In genomic region chr17:11309850-11310249, GRCh38 we compare ENCODE assay signal across 27 cellular contexts.
"Had no signal": no experiment of that assay in that cellular context is flagged by ENCODE, and none has a peak within 500 bp of the region (broad histone marks: within the 10 kb centered on the region; RNA-seq: fewer than 3 reads in every experiment).

No MANE protein-coding gene starts in this region.

- H3K27ac Mint-ChIP-seq: naive thymus-derived CD4-positive, alpha-beta T cell; natural killer cell; nephron; progenitor cell of endocrine pancreas; stimulated activated memory B cell treated with anti-CD40 and anti-IgM and Interleukin-4, amounts not matched to agents 10 μg/mL and 1 μg/mL and 100 μg/mL, for 72 hours; stimulated activated naive CD8-positive, alpha-beta T cell treated with anti-CD3 and anti-CD28 coated beads, Interleukin-15, amount 100 ng/mL, for 72 hours; type B pancreatic cell had no signal

- H3K4me3 Mint-ChIP-seq: naive thymus-derived CD4-positive, alpha-beta T cell; natural killer cell; nephron; neural crest cell; stimulated activated memory B cell treated with anti-CD40 and anti-IgM and Interleukin-4, amounts not matched to agents 10 μg/mL and 1 μg/mL and 100 μg/mL, for 72 hours; stimulated activated naive CD8-positive, alpha-beta T cell treated with anti-CD3 and anti-CD28 coated beads, Interleukin-15, amount 100 ng/mL, for 72 hours; type B pancreatic cell had no signal

- DNase-seq: naive thymus-derived CD4-positive, alpha-beta T cell; natural killer cell; nucleus accumbens; ovary; posterior cingulate gyrus; psoas muscle; right cardiac atrium; right lobe of liver; small intestine; stimulated activated CD4-positive, alpha-beta T cell treated with anti-CD3 and anti-CD28 coated beads, Interleukin-1b, Interleukin-23, amount 100 ng/mL, for 48 hours; stimulated activated CD4-positive, alpha-beta T cell treated with anti-CD3 and anti-CD28 coated beads, Interleukin-4, amount 100 ng/mL, for 1 hour; stimulated activated CD4-positive, alpha-beta T cell treated with anti-CD3 and anti-CD28 coated beads, Interleukin-4, amount 100 ng/mL, for 4 hours; stimulated activated CD8-positive, alpha-beta memory T cell treated with anti-CD3 and anti-CD28 coated beads, Interleukin-4, amount 100 ng/mL, for 48 hours; stimulated activated naive CD4-positive, alpha-beta T cell; stimulated activated naive CD8-positive, alpha-beta T cell treated with anti-CD3 and anti-CD28 coated beads, Interleukin-15, amount 100 ng/mL, for 72 hours; stimulated activated naive CD8-positive, alpha-beta T cell treated with anti-CD3 and anti-CD28 coated beads, Interleukin-15, Interleukin-2, amounts not matched to agents 100 U/mL and 50 U/mL, for 24 hours; substantia nigra; testis; tibial artery; transverse colon; upper lobe of right lung; uterus had no signal

- H3K27me3 Mint-ChIP-seq: progenitor cell of endocrine pancreas; stimulated activated memory B cell treated with anti-CD40 and anti-IgM and Interleukin-4, amounts not matched to agents 10 μg/mL and 1 μg/mL and 100 μg/mL, for 72 hours had no signal

- H3K36me3 Mint-ChIP-seq: naive thymus-derived CD4-positive, alpha-beta T cell; natural killer cell; stimulated activated memory B cell treated with anti-CD40 and anti-IgM and Interleukin-4, amounts not matched to agents 10 μg/mL and 1 μg/mL and 100 μg/mL, for 72 hours; type B pancreatic cell had no signal

- H3K4me1 Mint-ChIP-seq: naive thymus-derived CD4-positive, alpha-beta T cell; natural killer cell; stimulated activated memory B cell treated with anti-CD40 and anti-IgM and Interleukin-4, amounts not matched to agents 10 μg/mL and 1 μg/mL and 100 μg/mL, for 72 hours; stimulated activated naive CD8-positive, alpha-beta T cell treated with anti-CD3 and anti-CD28 coated beads, Interleukin-15, amount 100 ng/mL, for 72 hours had no signal

- H3K9me3 Mint-ChIP-seq: nephron; neural crest cell; stimulated activated memory B cell treated with anti-CD40 and anti-IgM and Interleukin-4, amounts not matched to agents 10 μg/mL and 1 μg/mL and 100 μg/mL, for 72 hours; type B pancreatic cell had no signal

- ATAC-seq: naive thymus-derived CD4-positive, alpha-beta T cell; natural killer cell; psoas muscle; right cardiac atrium; right lobe of liver; stimulated activated memory B cell treated with anti-CD40 and anti-IgM and Interleukin-4, amounts not matched to agents 10 μg/mL and 1 μg/mL and 100 μg/mL, for 72 hours; stimulated activated naive CD8-positive, alpha-beta T cell treated with anti-CD3 and anti-CD28 coated beads, Interleukin-15, amount 100 ng/mL, for 72 hours; stimulated activated naive CD8-positive, alpha-beta T cell treated with anti-CD3 and anti-CD28 coated beads, Interleukin-15, Interleukin-2, amounts not matched to agents 100 U/mL and 50 U/mL, for 24 hours; upper lobe of right lung had no signal
